Comparison of ENCODE assay signal across 8 cellular contexts in the genomic region with DNA sequence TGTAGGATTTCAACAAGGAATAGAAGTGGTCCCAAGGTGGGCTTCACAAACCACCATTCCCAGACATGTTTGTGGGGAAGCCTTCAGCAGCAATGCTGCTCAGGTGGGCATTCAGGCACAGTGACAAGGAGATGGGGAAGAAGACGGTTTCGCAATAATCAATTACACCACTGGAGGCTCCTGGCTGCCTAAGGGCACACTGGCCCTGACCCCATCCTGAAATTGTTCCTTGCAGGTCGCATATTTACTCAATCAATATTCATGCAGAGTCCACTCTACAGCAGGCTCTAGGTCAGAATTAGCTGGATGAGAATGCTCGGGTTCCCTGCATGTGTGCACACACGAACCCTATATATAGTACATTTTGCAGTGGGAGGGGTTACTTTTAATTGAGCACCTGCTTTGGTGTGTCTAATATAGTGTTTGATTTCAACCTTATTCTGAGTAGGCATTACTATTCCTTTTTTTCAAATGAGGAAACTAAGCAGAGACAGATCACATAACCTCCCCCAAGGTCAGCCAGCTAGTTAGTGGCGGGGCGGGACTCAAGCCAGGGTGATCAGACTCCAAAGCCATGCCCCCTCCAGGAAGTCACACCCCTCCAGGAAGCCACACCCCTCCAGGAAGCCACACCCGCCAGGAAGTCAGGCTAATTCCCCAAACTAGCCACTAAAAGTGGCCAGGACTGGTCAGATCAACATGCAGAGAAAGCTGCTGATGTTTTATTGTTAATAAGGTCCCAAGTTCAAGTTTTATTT.
A peak's percentile ranks its signal among the peaks of the same experiment; 100 is the strongest.
DNase-seq lines count a peak whose midpoint lies in the region; ATAC-seq, FAIRE-seq and TF ChIP-seq lines count a peak whose summit lies in the region.

No MANE protein-coding gene starts in this region.

- H3K4me1 ChIP-seq in CD4-positive, CD25-positive, alpha-beta regulatory T cell (ENCODE audit: control insufficient read depth, insufficient read depth, low read length, poor library complexity, severe bottlenecking), result peaks cover 6% of the 10 kb centered on the region
- H3K4me1 ChIP-seq in endothelial cell of umbilical vein (ENCODE audit: control insufficient read depth, extremely low read depth, insufficient read depth, low read length), result peaks cover 19% of the 10 kb centered on the region

- no peaks in the 10 kb centered on the region for H3K9me3 ChIP-seq in CD4-positive, CD25-positive, alpha-beta regulatory T cell (ENCODE audit: control insufficient read depth in 2 of 2, low read length in 2 of 2)
- H3K9me3 ChIP-seq in endothelial cell of umbilical vein (replicated peaks; ENCODE audit: control insufficient read depth, insufficient read depth, low read length), result no peaks in the 10 kb centered on the region

- no TSS peak for BruUV-seq in endothelial cell of umbilical vein (replicated peaks; lab: Mats Ljungman, UMichigan)

- peak; percentile 71 for TF ChIP-seq POLR2A in endothelial cell of umbilical vein (IDR thresholded peaks at IDR 0.05; ENCODE audit: low read depth, low read length)

- H2AFZ ChIP-seq in endothelial cell of umbilical vein (ENCODE audit: low read depth, low read length), result no peak overlapping the region

- peaks cover 4% of the 10 kb centered on the region for H3K27me3 Mint-ChIP-seq in CD4-positive, CD25-positive, alpha-beta regulatory T cell
- H3K27me3 Mint-ChIP-seq in nephron progenitor cell (ENCODE audit: low read depth, poor library complexity), result peaks cover 3% of the 10 kb centered on the region

- no peaks in the 10 kb centered on the region for H3K9me1 ChIP-seq in endothelial cell of umbilical vein (replicated peaks; ENCODE audit: control insufficient read depth, extremely low read depth, insufficient read depth, low read length)

- peak overlapping the region in 2 of 4 donors; percentile 23 to 33 for H3K4me3 Mint-ChIP-seq in CD4-positive, CD25-positive, alpha-beta regulatory T cell
- no peak overlapping the region for H3K4me3 Mint-ChIP-seq in nephron progenitor cell

- DNase-seq in CD4-positive, CD25-positive, alpha-beta regulatory T cell, result peak in 2 of 3 donors; percentile 4 to 80
- peak; percentile 87 for DNase-seq in SKM-1 (lab: John Stamatoyannopoulos, UW; ENCODE audit: unreplicated experiment)
- peak; percentile 58 for DNase-seq in endothelial cell of umbilical vein (ENCODE audit: low read depth, low spot score)
- DNase-seq in nephron progenitor cell, result peak; percentile 52
- no peak for DNase-seq in pons (ENCODE audit: low spot score)
- DNase-seq in central memory CD4-positive, alpha-beta T cell, result no peak
- DNase-seq in DMS114 treated with DMSO at 0.1 percent for 48 hours (lab: John Stamatoyannopoulos, UW; ENCODE audit: unreplicated experiment), result no peak

- FAIRE-seq in endothelial cell of umbilical vein (lab: Jason Lieb, UNC), result peak; percentile 96

- TF ChIP-seq CTCF in endothelial cell of umbilical vein (IDR thresholded peaks at IDR 0.05; ENCODE audit: extremely low read depth in 1 of 2, insufficient read depth in 1 of 2, low read depth in 1 of 2, low read length in 2 of 2), result no peak
- TF ChIP-seq CTCF in nephron progenitor cell (IDR thresholded peaks at IDR 0.05), result no peak

- ATAC-seq in CD4-positive, CD25-positive, alpha-beta regulatory T cell (ENCODE audit: low read depth in 2 of 2), result peak; percentile 53 to 77
- peak; percentile 63 for ATAC-seq in HG02885 (IDR thresholded peaks at IDR 0.05; ENCODE audit: poor library complexity, unreplicated experiment)

- CTCF ChIA-PET in endothelial cell of umbilical vein (lab: Charles Lee), result interaction anchor here (1.0 to 2.5 kb wide), 3 partner anchors 58 to 229 kb away, joined by 3 to 7 read pairs (median 3); no protein-coding TSS in a partner anchor

- no peaks in the 10 kb centered on the region for H3K79me2 ChIP-seq in endothelial cell of umbilical vein (ENCODE audit: control insufficient read depth, insufficient read depth, low read length)

- H3K4me1 Mint-ChIP-seq in CD4-positive, CD25-positive, alpha-beta regulatory T cell, result peaks cover 14 to 23% (median 17%) of the 10 kb centered on the region in 4 donors
- H3K4me1 Mint-ChIP-seq in nephron progenitor cell, result peaks cover 32% of the 10 kb centered on the region

- peak overlapping the region; percentile 86 for H3K9ac ChIP-seq in endothelial cell of umbilical vein (replicated peaks; ENCODE audit: extremely low read depth, insufficient read depth, low read length)

- no peak overlapping the region for H3K27ac ChIP-seq in CD4-positive, CD25-positive, alpha-beta regulatory T cell (ENCODE audit: insufficient read depth, low read length, poor library complexity, severe bottlenecking)
- peak overlapping the region; percentile 90 for H3K27ac ChIP-seq in endothelial cell of umbilical vein (ENCODE audit: insufficient read depth, low read depth, low read length)

- peak overlapping the region in 2 of 3 donors; percentile 53 to 55 for H3K27ac Mint-ChIP-seq in CD4-positive, CD25-positive, alpha-beta regulatory T cell
- no peak overlapping the region for H3K27ac Mint-ChIP-seq in nephron progenitor cell

- no peaks in the 10 kb centered on the region for H3K36me3 ChIP-seq in CD4-positive, CD25-positive, alpha-beta regulatory T cell (ENCODE audit: control insufficient read depth, insufficient read depth, low read length)
- H3K36me3 ChIP-seq in endothelial cell of umbilical vein (ENCODE audit: control insufficient read depth in 2 of 2, extremely low read depth in 1 of 2, insufficient read depth in 2 of 2, low read length in 2 of 2), result no peaks in the 10 kb centered on the region

- H3K27me3 ChIP-seq in CD4-positive, CD25-positive, alpha-beta regulatory T cell (ENCODE audit: control insufficient read depth, insufficient read depth, low read length), result no peaks in the 10 kb centered on the region
- no peaks in the 10 kb centered on the region for H3K27me3 ChIP-seq in endothelial cell of umbilical vein (ENCODE audit: control insufficient read depth in 2 of 2, insufficient read depth in 2 of 2, low read length in 2 of 2)

- POLR2A ChIA-PET in endothelial cell of umbilical vein (lab: Charles Lee), result interaction anchor here (0.6 kb wide), 1 partner anchor 48 kb away, joined by 6 read pairs; no protein-coding TSS in a partner anchor

- peaks cover 0 to 2% (median 0%) of the 10 kb centered on the region in 7 donors for H3K9me3 Mint-ChIP-seq in CD4-positive, CD25-positive, alpha-beta regulatory T cell
- no peaks in the 10 kb centered on the region for H3K9me3 Mint-ChIP-seq in nephron progenitor cell

- H3K4me2 ChIP-seq in endothelial cell of umbilical vein (ENCODE audit: insufficient read depth, low read length), result peak overlapping the region; percentile 90

- H3K36me3 Mint-ChIP-seq in CD4-positive, CD25-positive, alpha-beta regulatory T cell, result peaks cover 21% of the 10 kb centered on the region
- H3K36me3 Mint-ChIP-seq in nephron progenitor cell (ENCODE audit: low read depth), result no peaks in the 10 kb centered on the region

- no peaks in the 10 kb centered on the region for H4K20me1 ChIP-seq in endothelial cell of umbilical vein (replicated peaks; ENCODE audit: control insufficient read depth, extremely low read depth, insufficient read depth, low read length)

- dilution Hi-C loops in endothelial cell of umbilical vein (cut with MboI; ENCODE audit: extremely low pct_ligation_motif_present, low sequenced_read_pairs), result no loop called here

- intact Hi-C loops in endothelial cell of umbilical vein (cut with micrococcal nuclease), result loop anchor here (5.0 kb wide), 1 partner anchor 438 kb away; no protein-coding TSS in a partner anchor

- peak overlapping the region; percentile 19 for H3K4me3 ChIP-seq in CD4-positive, CD25-positive, alpha-beta regulatory T cell (ENCODE audit: low read depth, low read length)
- H3K4me3 ChIP-seq in endothelial cell of umbilical vein (replicated peaks in 1 of 3; ENCODE audit: insufficient read depth in 1 of 3, low read depth in 1 of 3, low read length in 3 of 3), result peak overlapping the region in 1 of 3 experiments; percentile 42

TF ChIP-seq in endothelial cell of umbilical vein, 7 proteins besides CTCF, POLR2A, EP300 and RAD21:
- peak; percentile 56 for TF ChIP-seq POLR2AphosphoS5 (IDR thresholded peaks at IDR 0.05; ENCODE audit: insufficient read depth, low read depth, low read length)
- TF ChIP-seq, protein P1, sequence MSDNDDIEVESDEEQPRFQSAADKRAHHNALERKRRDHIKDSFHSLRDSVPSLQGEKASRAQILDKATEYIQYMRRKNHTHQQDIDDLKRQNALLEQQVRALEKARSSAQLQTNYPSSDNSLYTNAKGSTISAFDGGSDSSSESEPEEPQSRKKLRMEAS (IDR thresholded peaks at IDR 0.05; ENCODE audit: insufficient read depth, insufficient read length), result no peak
TF ChIP-seq in endothelial cell of umbilical vein: peak in this region for 1.

Comparison
In these comparisons a context has a peak if more than half of its experiments do, and no peak if none do; other contexts are left out.
1. DNase-seq: peak in CD4-positive, CD25-positive, alpha-beta regulatory T cell (2 of 3), SKM-1 (single experiment), endothelial cell of umbilical vein (single experiment) and nephron progenitor cell (single experiment); none in pons (single experiment), central memory CD4-positive, alpha-beta T cell (single experiment) and DMS114 treated with DMSO at 0.1 percent for 48 hours (single experiment).